ENCODE assay signal across 19 cellular contexts in the genomic region with DNA sequence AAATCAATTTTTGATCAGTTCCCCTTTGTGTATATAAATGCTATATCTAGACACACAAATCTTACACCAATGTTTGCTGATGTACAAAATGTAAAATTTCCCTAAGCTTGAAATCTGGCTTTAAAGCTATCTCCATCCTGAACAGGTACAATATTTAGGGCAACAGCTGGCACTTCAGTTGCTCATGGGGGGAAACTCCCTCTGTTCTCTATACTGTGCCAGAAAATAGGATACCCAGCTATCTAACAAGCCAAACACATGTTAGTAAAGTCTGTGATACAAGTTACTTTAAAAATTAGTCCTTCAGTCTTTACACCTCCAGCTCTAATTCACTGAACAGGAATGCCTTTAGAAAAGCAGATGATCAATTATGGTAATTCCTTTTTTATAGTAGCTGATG.
A peak's percentile ranks its signal among the peaks of the same experiment; 100 is the strongest.
DNase-seq lines count a peak whose midpoint lies in the region; ATAC-seq and TF ChIP-seq lines count a peak whose summit lies in the region.
"Had no signal": no experiment of that assay in that cellular context is flagged by ENCODE, and none has a peak within 500 bp of the region (broad histone marks: within the 10 kb centered on the region; RNA-seq: fewer than 3 reads in every experiment).

No MANE protein-coding gene starts in this region.

- no peak for ATAC-seq in GM21723 (IDR thresholded peaks at IDR 0.05; ENCODE audit: unreplicated experiment)
- ATAC-seq: A549; CD8-positive, alpha-beta T cell; GM23338; HCT116 had no signal

- H3K4me1 ChIP-seq in tibial nerve: no peaks in the 10 kb centered on the region
- H3K4me1 ChIP-seq: A549, BLaER1, Caco-2 had no signal

- TF ChIP-seq POLR2A in tibial nerve (IDR thresholded peaks at IDR 0.05): no peak

- H3K27ac ChIP-seq in tibial nerve: no peak overlapping the region
- H3K27ac ChIP-seq: A549, BLaER1, C4-2B had no signal

- no peaks in the 10 kb centered on the region for H3K36me3 ChIP-seq in tibial nerve
- H3K36me3 ChIP-seq: BLaER1 had no signal

- peak; percentile 85 for DNase-seq in DMS 273 (lab: John Stamatoyannopoulos, UW; ENCODE audit: unreplicated experiment)
- peak; percentile 73 for DNase-seq in G401 (ENCODE audit: low spot score)
- DNase-seq in NCI-H524 (lab: John Stamatoyannopoulos, UW): peak; percentile 9 to 71
- peak; percentile 70 for DNase-seq in cerebellar cortex (ENCODE audit: low spot score)
- no peak for DNase-seq in tibial nerve (ENCODE audit: low spot score in 2 of 2)
- DNase-seq in AG08395 (ENCODE audit: low spot score): no peak
- DNase-seq: 8988T; ACHN; Caco-2; CD4-positive, CD25-positive, alpha-beta regulatory T cell; CD8-positive, alpha-beta T cell; DMS53; H9 had no signal

- in situ Hi-C loops in G401 (cut with HindIII; ENCODE audit: low sequenced_read_pairs): no loop called here

- no peaks in the 10 kb centered on the region for H3K9me3 ChIP-seq in tibial nerve
- H3K9me3 ChIP-seq: A549, BLaER1, Caco-2 had no signal

- no peak for TF ChIP-seq EP300 in tibial nerve (IDR thresholded peaks at IDR 0.05)

- no peaks in the 10 kb centered on the region for H3K27me3 ChIP-seq in tibial nerve
- H3K27me3 ChIP-seq: BLaER1 had no signal

- no peak overlapping the region for H3K4me3 ChIP-seq in tibial nerve
- H3K4me3 ChIP-seq: A549, BLaER1, GM23338 had no signal

- TF ChIP-seq CTCF in tibial nerve (IDR thresholded peaks at IDR 0.05): no peak

Comparison
In these comparisons a context has a peak if more than half of its experiments do, and no peak if none do; other contexts are left out.
1. DNase-seq: peak in DMS 273 (single experiment), G401 (single experiment), NCI-H524 (2 of 2) and cerebellar cortex (single experiment); none in tibial nerve (0 of 2) and AG08395 (single experiment).